ENCODE assay signal across 8 cellular contexts in the genomic region with DNA sequence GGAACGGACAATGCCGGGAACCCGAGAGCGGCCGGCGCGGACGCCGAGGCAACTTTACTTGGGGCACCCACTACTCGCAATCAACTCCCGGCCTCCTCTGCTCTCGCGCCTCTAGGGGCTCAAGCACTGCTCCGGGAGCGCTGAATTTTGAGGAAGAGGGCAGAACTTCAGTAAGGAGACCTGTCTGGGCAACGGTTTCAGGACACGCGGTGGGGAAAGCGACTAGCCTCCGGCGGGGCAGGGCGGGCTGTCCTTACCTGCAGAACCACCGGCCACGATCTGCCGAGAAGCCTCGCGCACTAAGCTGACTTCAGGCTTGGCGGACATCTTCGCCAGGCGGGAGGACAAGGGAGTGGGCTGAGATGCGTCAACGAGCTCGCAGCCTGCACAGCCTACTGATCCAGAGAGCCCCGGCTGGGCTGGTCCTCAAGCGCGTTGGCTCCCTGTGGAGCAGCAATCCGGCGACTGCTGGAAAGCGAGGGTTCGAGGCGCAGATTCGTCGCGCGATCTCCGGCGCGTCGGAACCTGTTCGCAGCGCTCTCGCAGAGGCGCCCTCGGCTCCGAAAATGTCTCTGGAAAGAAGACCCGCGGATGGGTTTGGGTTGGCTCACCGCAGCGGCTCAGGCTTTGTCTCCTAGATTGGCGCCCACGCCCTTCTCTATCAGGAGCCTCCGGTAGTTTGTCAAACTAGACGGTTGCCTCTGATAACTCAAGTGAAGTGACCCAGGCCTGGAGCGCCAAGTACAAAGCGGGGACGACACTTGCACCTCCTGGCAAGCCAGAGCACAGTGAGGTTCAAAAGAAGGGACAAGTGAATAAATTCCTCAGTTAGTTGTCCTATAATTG. TPM values are rescaled to one million over a fixed set of nuclear protein-coding genes. Genes with fewer than 3 reads are reported as not detected.
DNase-seq lines count a peak whose midpoint lies in the region; ATAC-seq and TF ChIP-seq lines count a peak whose summit lies in the region.

A gene (minus strand): TSS at position 583 of the 846 bp plus-strand sequence.

- peaks cover 40% of the 10 kb centered on the region for H3K4me1 ChIP-seq in neural progenitor cell

- H3K36me3 ChIP-seq in neural progenitor cell: no peaks in the 10 kb centered on the region

- no peaks in the 10 kb centered on the region for H3K9me3 Mint-ChIP-seq in neural progenitor cell

- TF ChIP-seq CTCF in neural progenitor cell (IDR thresholded peaks at IDR 0.05): no peak

- H3K27ac ChIP-seq in neural progenitor cell: peak within 1 kb of the TSS; percentile 79

- H3K79me2 ChIP-seq in neural progenitor cell (ENCODE audit: low read depth): peaks cover 24% of the 10 kb centered on the region

- H3K27me3 Mint-ChIP-seq in neural progenitor cell (ENCODE audit: insufficient read depth, low read depth): no peaks in the 10 kb centered on the region

- peak within 1 kb of the TSS; percentile 52 for H3K9ac ChIP-seq in neural progenitor cell

- peak within 1 kb of the TSS; percentile 96 for H3K4me3 Mint-ChIP-seq in neural progenitor cell

- no peaks in the 10 kb centered on the region for H3K36me3 Mint-ChIP-seq in neural progenitor cell

- no peaks in the 10 kb centered on the region for H3K27me3 ChIP-seq in neural progenitor cell

- H3K9me3 ChIP-seq in neural progenitor cell (ENCODE audit: low read depth): no peaks in the 10 kb centered on the region

- H3K27ac Mint-ChIP-seq in neural progenitor cell: peak within 1 kb of the TSS; percentile 98

- H4K20me1 ChIP-seq in neural progenitor cell (ENCODE audit: low read depth): no peaks in the 10 kb centered on the region

- peaks cover 10% of the 10 kb centered on the region for H3K4me1 Mint-ChIP-seq in neural progenitor cell

- H2AFZ ChIP-seq in neural progenitor cell (replicated peaks): peak within 1 kb of the TSS; percentile 96

- ATAC-seq in GM19035 (IDR thresholded peaks at IDR 0.05; ENCODE audit: unreplicated experiment): no peak

- DNase-seq in DMS53 treated with DMSO at 0.1 percent for 48 hours (lab: John Stamatoyannopoulos, UW; ENCODE audit: unreplicated experiment) (peak; percentile 59), NCI-H1930 (lab: John Stamatoyannopoulos, UW) (peak; percentile 71 to 82), germinal center (ENCODE audit: low spot score) (peak; percentile 1), neural progenitor cell (ENCODE audit: low spot score) (peak; percentile 85), A172 (ENCODE audit: low spot score) (no peak)
- peak; percentile 17 to 20 for DNase-seq in activated T-cell treated with anti-CD3 and anti-CD28 coated beads, Interleukin-2, amount 50 U/mL, for 48 hours
- no peak for DNase-seq in activated naive CD4-positive, alpha-beta T cell (lab: John Stamatoyannopoulos, UW)

- peak within 1 kb of the TSS; percentile 87 for H3K4me2 ChIP-seq in neural progenitor cell

- H3F3A ChIP-seq in neural progenitor cell (ENCODE audit: low read depth): peaks cover 15% of the 10 kb centered on the region

- H3K4me3 ChIP-seq in neural progenitor cell: peak within 1 kb of the TSS; percentile 62

RNA-seq across cellular contexts. Expression of the gene that starts here (rescaled TPM):
- total RNA-seq in neural progenitor cell (ENCODE audit: low replicate concordance): 5.3 and 6.4 TPM in 2 replicates
- total RNA-seq in A172 (2014; rRNA removed; shearing (Covaris generic)): 0.22 TPM in 1 of 2 replicates, not detected in the other

Comparison
In these comparisons a context has a peak if more than half of its experiments do, and no peak if none do; other contexts are left out.
1. DNase-seq: peak in DMS53 treated with DMSO at 0.1 percent for 48 hours (single experiment), NCI-H1930 (2 of 2), activated T-cell treated with anti-CD3 and anti-CD28 coated beads, Interleukin-2, amount 50 U/mL, for 48 hours (2 of 2), germinal center (single experiment) and neural progenitor cell (single experiment); none in activated naive CD4-positive, alpha-beta T cell (0 of 4) and A172 (single experiment).